In genomic region chr1:37358992-37359391, GRCh38 we compare ENCODE assay signal across 20 cellular contexts.
"Had no signal": no experiment of that assay in that cellular context is flagged by ENCODE, and none has a peak within 500 bp of the region (broad histone marks: within the 10 kb centered on the region; RNA-seq: fewer than 3 reads in every experiment).

No MANE protein-coding gene starts in this region.

- H3K36me3 ChIP-seq: esophagus muscularis mucosa, gastroesophageal sphincter, heart left ventricle, left lung, lower lobe of right lung had no signal

- H3K4me1 ChIP-seq: esophagus muscularis mucosa, foreskin keratinocyte, gastroesophageal sphincter, left lung, lower lobe of right lung had no signal

- H3K79me2 ChIP-seq: hepatocyte had no signal

- ATAC-seq: foreskin keratinocyte; gastroesophageal sphincter; heart left ventricle; left cardiac atrium; left lung; left ventricle myocardium superior; lower lobe of right lung; mucosa of descending colon; naive thymus-derived CD8-positive, alpha-beta T cell had no signal

- H3K4me3 ChIP-seq: coronary artery, dorsolateral prefrontal cortex, esophagus muscularis mucosa, gastroesophageal sphincter, heart left ventricle, hepatocyte, left lung, lower lobe of right lung, mucosa of descending colon had no signal

- H3K27ac ChIP-seq: coronary artery, dorsolateral prefrontal cortex, esophagus muscularis mucosa, foreskin keratinocyte, gastroesophageal sphincter, heart left ventricle, hepatocyte, left lung, lower lobe of right lung had no signal

- H3K4me2 ChIP-seq: hepatocyte had no signal

- H2AFZ ChIP-seq: hepatocyte had no signal

- DNase-seq: dermis blood vessel endothelial cell; dorsolateral prefrontal cortex; effector CD4-positive, alpha-beta T cell; effector memory CD4-positive, alpha-beta T cell; foreskin keratinocyte; heart left ventricle; hypothalamus; immature natural killer cell; left cardiac atrium; left lung; left ventricle myocardium superior; lower lobe of right lung; mesenchymal stem cell; mucosa of descending colon; naive B cell; naive thymus-derived CD8-positive, alpha-beta T cell had no signal

- H3K9me3 ChIP-seq: esophagus muscularis mucosa, gastroesophageal sphincter, heart left ventricle, left lung, lower lobe of right lung, mucosa of descending colon had no signal
